In genomic region chr14:68309631-68310030, GRCh38 we compare ENCODE assay signal across 15 cellular contexts.
DNase-seq lines count a peak whose midpoint lies in the region; ATAC-seq and TF ChIP-seq lines count a peak whose summit lies in the region.
"Had no signal": no experiment of that assay in that cellular context is flagged by ENCODE, and none has a peak within 500 bp of the region (broad histone marks: within the 10 kb centered on the region; RNA-seq: fewer than 3 reads in every experiment).

No MANE protein-coding gene starts in this region.

- H3K36me3 ChIP-seq in esophagus squamous epithelium = no peaks in the 10 kb centered on the region
- H3K36me3 ChIP-seq: thyroid gland had no signal

- peaks cover 52 to 90% of the 10 kb centered on the region in 2 donors for H3K4me1 Mint-ChIP-seq in stimulated activated naive B cell treated with anti-CD40 and anti-IgM and Interleukin-4, amounts not matched to agents 10 μg/mL and 1 μg/mL and 100 μg/mL, for 72 hours

- DNase-seq in NCI-H2029 (lab: John Stamatoyannopoulos, UW) (peak; percentile 4), NCI-H2029 treated with DMSO at 0.1 percent for 48 hours (lab: John Stamatoyannopoulos, UW) (no peak), NCI-H2081 treated with DMSO at 0.1 percent for 48 hours (lab: John Stamatoyannopoulos, UW) (peak; percentile 4), esophagus squamous epithelium (lab: John Stamatoyannopoulos, UW) (no peak), NCI-H82 (lab: John Stamatoyannopoulos, UW) (no peak), islet precursor cell (no peak)
- no peak for DNase-seq in stimulated activated naive B cell treated with anti-CD40 and anti-IgM and Interleukin-4, amounts not matched to agents 10 μg/mL and 1 μg/mL and 100 μg/mL, for 72 hours
- DNase-seq: ACHN; activated CD8-positive, alpha-beta T cell treated with anti-CD3 and anti-CD28 coated beads, Interleukin-2, amount 10 ng/mL, durations not matched to agents 7 days and 5 days; activated naive CD4-positive, alpha-beta T cell treated with anti-CD3 and anti-CD28 coated beads for 36 hours; HCEC 1CT; naive thymus-derived CD4-positive, alpha-beta T cell; NCI-H1694 treated with DMSO at 0.1 percent for 48 hours; thyroid gland had no signal

- H3K4me3 ChIP-seq in esophagus squamous epithelium = no peak overlapping the region
- H3K4me3 ChIP-seq: thyroid gland had no signal

- 50 to 60% methylated on average over 2 of the region's 2 CpGs for WGBS in esophagus squamous epithelium, 2 donors

- H3K9me3 Mint-ChIP-seq in stimulated activated naive B cell treated with anti-CD40 and anti-IgM and Interleukin-4, amounts not matched to agents 10 μg/mL and 1 μg/mL and 100 μg/mL, for 72 hours = peaks cover 0 to 2% of the 10 kb centered on the region in 2 donors
- H3K9me3 Mint-ChIP-seq: activated naive CD4-positive, alpha-beta T cell treated with anti-CD3 and anti-CD28 coated beads for 36 hours; naive thymus-derived CD4-positive, alpha-beta T cell had no signal

- no peak overlapping the region for H3K4me3 Mint-ChIP-seq in stimulated activated naive B cell treated with anti-CD40 and anti-IgM and Interleukin-4, amounts not matched to agents 10 μg/mL and 1 μg/mL and 100 μg/mL, for 72 hours
- H3K4me3 Mint-ChIP-seq: activated CD8-positive, alpha-beta T cell treated with anti-CD3 and anti-CD28 coated beads, Interleukin-2, amount 10 ng/mL, durations not matched to agents 7 days and 5 days; activated naive CD4-positive, alpha-beta T cell treated with anti-CD3 and anti-CD28 coated beads for 36 hours; naive thymus-derived CD4-positive, alpha-beta T cell had no signal

- TF ChIP-seq CTCF in esophagus squamous epithelium (IDR thresholded peaks at IDR 0.05) = no peak

- no peaks in the 10 kb centered on the region for H3K27me3 Mint-ChIP-seq in stimulated activated naive B cell treated with anti-CD40 and anti-IgM and Interleukin-4, amounts not matched to agents 10 μg/mL and 1 μg/mL and 100 μg/mL, for 72 hours
- H3K27me3 Mint-ChIP-seq: naive thymus-derived CD4-positive, alpha-beta T cell had no signal

- intact Hi-C loops in esophagus squamous epithelium (cut with DNase I) = no loop called here

- H3K4me1 ChIP-seq in esophagus squamous epithelium = peaks cover 5 to 47% (median 15%) of the 10 kb centered on the region in 3 donors

- peak overlapping the region in 3 of 4 donors; percentile 11 to 68 (median 61) for H3K27ac ChIP-seq in esophagus squamous epithelium
- H3K27ac ChIP-seq: thyroid gland had no signal

- peaks cover 2 to 21% of the 10 kb centered on the region in 2 donors for H3K36me3 Mint-ChIP-seq in stimulated activated naive B cell treated with anti-CD40 and anti-IgM and Interleukin-4, amounts not matched to agents 10 μg/mL and 1 μg/mL and 100 μg/mL, for 72 hours

- H3K9me3 ChIP-seq in esophagus squamous epithelium = no peaks in the 10 kb centered on the region
- H3K9me3 ChIP-seq: thyroid gland had no signal

- H3K27me3 ChIP-seq in esophagus squamous epithelium = no peaks in the 10 kb centered on the region
- H3K27me3 ChIP-seq: thyroid gland had no signal

- ATAC-seq in stimulated activated naive B cell treated with anti-CD40 and anti-IgM and Interleukin-4, amounts not matched to agents 10 μg/mL and 1 μg/mL and 100 μg/mL, for 72 hours (replicated peaks) = no peak
- no peak for ATAC-seq in GM18868 (IDR thresholded peaks at IDR 0.05; ENCODE audit: unreplicated experiment)
- ATAC-seq: activated CD8-positive, alpha-beta T cell treated with anti-CD3 and anti-CD28 coated beads, Interleukin-2, amount 10 ng/mL, durations not matched to agents 7 days and 5 days; naive thymus-derived CD4-positive, alpha-beta T cell had no signal

- TF ChIP-seq POLR2A in esophagus squamous epithelium (IDR thresholded peaks at IDR 0.05) = no peak

- peak overlapping the region; percentile 78 for H3K27ac Mint-ChIP-seq in stimulated activated naive B cell treated with anti-CD40 and anti-IgM and Interleukin-4, amounts not matched to agents 10 μg/mL and 1 μg/mL and 100 μg/mL, for 72 hours
- H3K27ac Mint-ChIP-seq: activated CD8-positive, alpha-beta T cell treated with anti-CD3 and anti-CD28 coated beads, Interleukin-2, amount 10 ng/mL, durations not matched to agents 7 days and 5 days; activated naive CD4-positive, alpha-beta T cell treated with anti-CD3 and anti-CD28 coated beads for 36 hours had no signal

Comparison
In these comparisons a context has a peak if more than half of its experiments do, and no peak if none do; other contexts are left out.
1. DNase-seq: peak in NCI-H2029 (single experiment) and NCI-H2081 treated with DMSO at 0.1 percent for 48 hours (single experiment); none in NCI-H2029 treated with DMSO at 0.1 percent for 48 hours (single experiment), esophagus squamous epithelium (single experiment), stimulated activated naive B cell treated with anti-CD40 and anti-IgM and Interleukin-4, amounts not matched to agents 10 μg/mL and 1 μg/mL and 100 μg/mL, for 72 hours (single experiment), NCI-H82 (single experiment) and islet precursor cell (single experiment).